ENCODE assay signal across 8 cellular contexts in genomic region chr4:153564630-153565525, GRCh38.
DNase-seq lines count a peak whose midpoint lies in the region; ATAC-seq and TF ChIP-seq lines count a peak whose summit lies in the region.

No MANE protein-coding gene starts in this region.

- H3K9me3 ChIP-seq in mammary epithelial cell (replicated peaks; ENCODE audit: insufficient read depth, low read length) (no peaks in the 10 kb centered on the region), tibial artery (no peaks in the 10 kb centered on the region)

- no peak for TF ChIP-seq CTCF in MCF 10A (IDR thresholded peaks at IDR 0.05; ENCODE audit: unreplicated experiment)
- no peak for TF ChIP-seq CTCF in mammary epithelial cell (conservative IDR thresholded peaks at IDR 0.05 in 1 of 2, IDR thresholded peaks at IDR 0.05 in 1 of 2; ENCODE audit: extremely low read depth in 1 of 2, insufficient read depth in 1 of 2, low read depth in 1 of 2, low read length in 2 of 2)
- no peak for TF ChIP-seq CTCF in kidney epithelial cell (IDR thresholded peaks at IDR 0.05; ENCODE audit: insufficient read depth, low read length, poor library complexity, severe bottlenecking)
- no peak for TF ChIP-seq CTCF in tibial artery (IDR thresholded peaks at IDR 0.05)

- intact Hi-C loops in MCF 10A (cut with micrococcal nuclease), result no loop called here
- intact Hi-C loops in mammary epithelial cell (cut with micrococcal nuclease), result no loop called here
- intact Hi-C loops in tibial artery (cut with DNase I; ENCODE audit: low total_unique reads), result no loop called here

- no peak for ATAC-seq in activated naive CD8-positive, alpha-beta T cell treated with anti-CD3 and anti-CD28 coated beads, Interleukin-2, amount 50 U/mL, for 24 hours
- no peak for ATAC-seq in HG02678 (IDR thresholded peaks at IDR 0.05; ENCODE audit: unreplicated experiment)
- ATAC-seq in GM21423 (IDR thresholded peaks at IDR 0.05; ENCODE audit: unreplicated experiment), result no peak

- no peak overlapping the region for H3K27ac Mint-ChIP-seq in MCF 10A (ENCODE audit: low read depth, unreplicated experiment)
- peak overlapping the region; percentile 50 for H3K27ac Mint-ChIP-seq in activated naive CD8-positive, alpha-beta T cell treated with anti-CD3 and anti-CD28 coated beads, Interleukin-2, amount 50 U/mL, for 24 hours

- H4K20me1 ChIP-seq in mammary epithelial cell (ENCODE audit: insufficient read depth, low read length), result no peaks in the 10 kb centered on the region

- H3K79me2 ChIP-seq in mammary epithelial cell (ENCODE audit: insufficient read depth, low read length), result no peaks in the 10 kb centered on the region

- peak; percentile 13 for DNase-seq in MCF 10A (ENCODE audit: unreplicated experiment)
- no peak for DNase-seq in mammary epithelial cell
- no peak for DNase-seq in activated naive CD8-positive, alpha-beta T cell treated with anti-CD3 and anti-CD28 coated beads, Interleukin-2, amount 50 U/mL, for 24 hours
- DNase-seq in kidney epithelial cell (ENCODE audit: low read depth), result peak; percentile 12
- DNase-seq in tibial artery, result no peak
- DNase-seq in AML-193 (lab: John Stamatoyannopoulos, UW), result no peak

- H3K36me3 Mint-ChIP-seq in MCF 10A (ENCODE audit: insufficient read depth, unreplicated experiment), result peaks cover 7% of the 10 kb centered on the region
- peaks cover 58% of the 10 kb centered on the region for H3K36me3 Mint-ChIP-seq in activated naive CD8-positive, alpha-beta T cell treated with anti-CD3 and anti-CD28 coated beads, Interleukin-2, amount 50 U/mL, for 24 hours (ENCODE audit: low read depth)

- no peak overlapping the region for H3K9ac ChIP-seq in mammary epithelial cell (ENCODE audit: insufficient read depth, low read length)

- H3K36me3 ChIP-seq in mammary epithelial cell (ENCODE audit: insufficient read depth, low read length) (peaks cover 8% of the 10 kb centered on the region), kidney epithelial cell (ENCODE audit: control insufficient read depth, insufficient read depth, low read length) (no peaks in the 10 kb centered on the region), tibial artery (peaks cover 5 to 16% (median 8%) of the 10 kb centered on the region in 3 donors)

- whole genome bisulfite sequencing in mammary epithelial cell (ENCODE audit: low coverage, missing lambda C conversion rate), result 92% methylated on average over 7 of the region's 7 CpGs

- H3K4me1 ChIP-seq in mammary epithelial cell (ENCODE audit: insufficient read depth, low read length), result no peaks in the 10 kb centered on the region
- peaks cover 0 to 56% (median 30%) of the 10 kb centered on the region in 4 donors for H3K4me1 ChIP-seq in tibial artery

- POLR2A ChIA-PET in MCF 10A (lab: Yijun Ruan, JAX), result interaction anchor here (0.6 to 1.3 kb wide), 4 partner anchors 95 to 216 kb away, joined by 3 to 4 read pairs (median 4); no protein-coding TSS in a partner anchor

- H3K27ac ChIP-seq in mammary epithelial cell (ENCODE audit: insufficient read depth, low read depth, low read length) (no peak overlapping the region), tibial artery (peak overlapping the region; percentile 64 to 74)

- CTCF ChIA-PET in MCF 10A (lab: Yijun Ruan, JAX), result interaction anchor here (0.5 to 1.6 kb wide), 7 partner anchors 8 to 419 kb away, joined by 3 to 4 read pairs (median 3); no protein-coding TSS in a partner anchor
- CTCF ChIA-PET in mammary epithelial cell (lab: Charles Lee; ENCODE audit: low non-redundant PET), result no interaction called here

- H3K4me3 ChIP-seq in mammary epithelial cell (replicated peaks in 1 of 3; ENCODE audit: insufficient read depth in 1 of 3, low read depth in 2 of 3, low read length in 3 of 3), result no peak overlapping the region
- H3K4me3 ChIP-seq in kidney epithelial cell (ENCODE audit: low read depth, low read length), result no peak overlapping the region
- no peak overlapping the region for H3K4me3 ChIP-seq in tibial artery

- H3K4me3 Mint-ChIP-seq in MCF 10A (ENCODE audit: unreplicated experiment), result no peak overlapping the region
- H3K4me3 Mint-ChIP-seq in activated naive CD8-positive, alpha-beta T cell treated with anti-CD3 and anti-CD28 coated beads, Interleukin-2, amount 50 U/mL, for 24 hours, result no peak overlapping the region

- in situ Hi-C loops in mammary epithelial cell (cut with MboI; ENCODE audit: low sequenced_read_pairs in 2 of 2), result no loop called here

- H3K4me2 ChIP-seq in mammary epithelial cell (ENCODE audit: insufficient read depth, low read depth, low read length), result no peak overlapping the region

- no peaks in the 10 kb centered on the region for H3K27me3 Mint-ChIP-seq in MCF 10A (ENCODE audit: insufficient read depth, unreplicated experiment)
- H3K27me3 Mint-ChIP-seq in activated naive CD8-positive, alpha-beta T cell treated with anti-CD3 and anti-CD28 coated beads, Interleukin-2, amount 50 U/mL, for 24 hours, result no peaks in the 10 kb centered on the region

- H3K27me3 ChIP-seq in mammary epithelial cell (ENCODE audit: insufficient read depth, low read length) (no peaks in the 10 kb centered on the region), kidney epithelial cell (ENCODE audit: control insufficient read depth, insufficient read depth, low read length) (no peaks in the 10 kb centered on the region), tibial artery (no peaks in the 10 kb centered on the region)

- H3K4me1 Mint-ChIP-seq in MCF 10A (ENCODE audit: insufficient read depth, unreplicated experiment), result peaks cover 7% of the 10 kb centered on the region
- H3K4me1 Mint-ChIP-seq in activated naive CD8-positive, alpha-beta T cell treated with anti-CD3 and anti-CD28 coated beads, Interleukin-2, amount 50 U/mL, for 24 hours, result peaks cover 70% of the 10 kb centered on the region

- no peaks in the 10 kb centered on the region for H3K9me3 Mint-ChIP-seq in MCF 10A (ENCODE audit: unreplicated experiment)
- peaks cover 16% of the 10 kb centered on the region for H3K9me3 Mint-ChIP-seq in activated naive CD8-positive, alpha-beta T cell treated with anti-CD3 and anti-CD28 coated beads, Interleukin-2, amount 50 U/mL, for 24 hours

- H2AFZ ChIP-seq in mammary epithelial cell (ENCODE audit: low read depth, low read length), result no peak overlapping the region

- no TSS peak for BruUV-seq in MCF 10A (replicated peaks; lab: Mats Ljungman, UMichigan)
- no TSS peak for BruUV-seq in mammary epithelial cell (replicated peaks; lab: Mats Ljungman, UMichigan)

- dilution Hi-C loops in mammary epithelial cell (cut with HindIII; ENCODE audit: low sequenced_read_pairs), result no loop called here

Comparison
In these comparisons a context has a peak if more than half of its experiments do, and no peak if none do; other contexts are left out.
1. DNase-seq: peak in MCF 10A (single experiment) and kidney epithelial cell (single experiment); none in mammary epithelial cell (single experiment), activated naive CD8-positive, alpha-beta T cell treated with anti-CD3 and anti-CD28 coated beads, Interleukin-2, amount 50 U/mL, for 24 hours (single experiment), tibial artery (0 of 2) and AML-193 (0 of 2).